1 cellular context compared by ENCODE assay signal in the genomic region with DNA sequence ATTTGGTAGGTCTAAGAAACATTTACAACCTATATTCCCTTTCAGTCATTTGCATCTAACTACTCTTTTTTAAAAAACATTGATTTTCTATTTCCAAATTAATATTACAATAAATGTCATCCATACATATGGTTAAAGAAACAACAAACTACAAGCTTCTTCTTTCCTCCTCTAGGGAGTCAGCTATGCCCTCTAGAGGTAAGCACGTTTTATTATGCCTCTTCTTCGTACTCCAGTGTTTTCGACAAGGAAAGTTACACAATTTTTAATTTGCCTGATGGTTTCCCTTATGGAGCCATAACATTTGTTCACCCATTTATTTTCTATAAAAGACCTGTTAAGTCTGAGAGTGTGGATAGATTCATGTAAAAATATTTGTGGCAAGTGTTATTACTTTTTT.
TF ChIP-seq lines count a peak whose summit lies in the region.

No MANE protein-coding gene starts in this region.

TF ChIP-seq in HEK293, 187 proteins besides CTCF, POLR2A, EP300 and RAD21 (continued from another document):
- TF ChIP-seq, protein P1, sequence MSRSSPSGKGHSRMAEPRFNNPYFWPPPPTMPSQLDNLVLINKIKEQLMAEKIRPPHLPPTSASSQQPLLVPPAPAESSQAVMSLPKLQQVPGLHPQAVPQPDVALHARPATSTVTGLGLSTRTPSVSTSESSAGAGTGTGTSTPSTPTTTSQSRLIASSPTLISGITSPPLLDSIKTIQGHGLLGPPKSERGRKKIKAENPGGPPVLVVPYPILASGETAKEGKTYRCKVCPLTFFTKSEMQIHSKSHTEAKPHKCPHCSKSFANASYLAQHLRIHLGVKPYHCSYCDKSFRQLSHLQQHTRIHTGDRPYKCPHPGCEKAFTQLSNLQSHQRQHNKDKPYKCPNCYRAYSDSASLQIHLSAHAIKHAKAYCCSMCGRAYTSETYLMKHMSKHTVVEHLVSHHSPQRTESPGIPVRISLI (tag by site-specific recombination; IDR thresholded peaks at IDR 0.05) = no peak
